7 cellular contexts compared by ENCODE assay signal in genomic region chr12:79373896-79374499, GRCh38.
DNase-seq lines count a peak whose midpoint lies in the region; ATAC-seq, FAIRE-seq and TF ChIP-seq lines count a peak whose summit lies in the region.

No MANE protein-coding gene starts in this region.

- DNase-seq in D721Med (ENCODE audit: insufficient read length, low spot score) (no peak), sciatic nerve (ENCODE audit: low spot score) (no peak), inferior parietal cortex (ENCODE audit: extremely low spot score) (no peak)

- H3K9ac ChIP-seq in OCI-LY3 (ENCODE audit: low read length), result no peak overlapping the region

- FAIRE-seq in D721Med (lab: Jason Lieb, UNC) (no peak), endometrium (lab: Jason Lieb, UNC) (peak; percentile 55)

- no peaks in the 10 kb centered on the region for H3K36me3 ChIP-seq in OCI-LY3 (replicated peaks; ENCODE audit: low read depth, low read length)

- H3K4me3 ChIP-seq in OCI-LY3 (ENCODE audit: low read length), result no peak overlapping the region

- 0 out of 2 replicates have a peak overlapping the region, but pooled peaks have one; percentile 75 for H2AFZ ChIP-seq in OCI-LY3 (ENCODE audit: low read depth, low read length)

- H3K27me3 ChIP-seq in OCI-LY3 (ENCODE audit: low read depth, low read length), result no peaks in the 10 kb centered on the region

- intact Hi-C loops in sciatic nerve (cut with DNase I), result no loop called here

- ATAC-seq in GM18867 (IDR thresholded peaks at IDR 0.05; ENCODE audit: unreplicated experiment), result peak; percentile 88
- peak; percentile 94 for ATAC-seq in HG03103 (IDR thresholded peaks at IDR 0.05; ENCODE audit: low read depth, unreplicated experiment)
- ATAC-seq in sciatic nerve, result peak; percentile 61

- no peak overlapping the region for H3K27ac ChIP-seq in OCI-LY3 (ENCODE audit: low read length)

- peak overlapping the region; percentile 27; the same call in 1 of the 2 replicates for H3K4me2 ChIP-seq in OCI-LY3 (ENCODE audit: low read length)

- H3K9me3 ChIP-seq in OCI-LY3 (ENCODE audit: insufficient read depth, low read length), result no peaks in the 10 kb centered on the region

- TF ChIP-seq CTCF in D721Med (IDR thresholded peaks at IDR 0.05; ENCODE audit: insufficient read depth, missing control alignments) (peak; percentile 68), OCI-LY3 (IDR thresholded peaks at IDR 0.05; ENCODE audit: low read depth, low read length) (peak; percentile 88)

- 0 out of 2 replicates have a peak, but pooled peaks cover 4% of the 10 kb centered on the region for H3K4me1 ChIP-seq in OCI-LY3 (ENCODE audit: low read length)

- no peaks in the 10 kb centered on the region for H4K20me1 ChIP-seq in OCI-LY3 (ENCODE audit: insufficient read depth, low read length)

- H3K79me2 ChIP-seq in OCI-LY3 (ENCODE audit: low read length), result no peaks in the 10 kb centered on the region
